8 cellular contexts compared by ENCODE assay signal in genomic region chr17:32083549-32083948, GRCh38. TPM values are rescaled to one million over a fixed set of nuclear protein-coding genes. Genes with fewer than 3 reads are reported as not detected.
A peak's percentile ranks its signal among the peaks of the same experiment; 100 is the strongest.
DNase-seq lines count a peak whose midpoint lies in the region; ATAC-seq and TF ChIP-seq lines count a peak whose summit lies in the region.
"Not testable (repeated sequence)": the region's sequence is repeated elsewhere in the genome, so short reads cannot be mapped to it uniquely, and the experiment has no call there.

No MANE protein-coding gene starts in this region.

- TF ChIP-seq CTCF in CD14-positive monocyte (IDR thresholded peaks at IDR 0.05); esophagus squamous epithelium (IDR thresholded peaks at IDR 0.05); osteoblast (IDR thresholded peaks at IDR 0.05; ENCODE audit: extremely low read depth, low read depth, low read length); thoracic aorta (IDR thresholded peaks at IDR 0.05): not testable (repeated sequence)

- not testable (repeated sequence) for H3K9me3 ChIP-seq in HUES64 (ENCODE audit: insufficient read depth, low read depth, low read length); esophagus squamous epithelium; osteoblast (ENCODE audit: low read depth, low read length); thoracic aorta

- H3K4me1 Mint-ChIP-seq in CD14-positive monocyte = peaks cover 15% of the 10 kb centered on the region

- TF ChIP-seq POLR2A in esophagus squamous epithelium (IDR thresholded peaks at IDR 0.05) = not testable (repeated sequence)

- H3K9me3 Mint-ChIP-seq in CD14-positive monocyte = not testable (repeated sequence)

- H3K4me1 ChIP-seq in HUES64 (ENCODE audit: insufficient read depth, low read length); osteoblast (ENCODE audit: insufficient read depth, low read length); thoracic aorta (ENCODE audit: control insufficient read depth in 1 of 2, low read depth in 2 of 2): not testable (repeated sequence)
- H3K4me1 ChIP-seq in esophagus squamous epithelium = peaks cover 0 to 13% (median 7%) of the 10 kb centered on the region in 3 donors

- not testable (repeated sequence) for H3K27me3 ChIP-seq in HUES64 (ENCODE audit: insufficient read depth, low read length); esophagus squamous epithelium; osteoblast (ENCODE audit: insufficient read depth, low read length); thoracic aorta (replicated peaks; ENCODE audit: insufficient read depth)

- peak overlapping the region; percentile 57 for H3K4me3 ChIP-seq in HUES64 (ENCODE audit: low read length)
- H3K4me3 ChIP-seq in esophagus squamous epithelium = peak overlapping the region; percentile 29 to 70 (median 52)
- peak overlapping the region; percentile 63 for H3K4me3 ChIP-seq in osteoblast (ENCODE audit: insufficient read depth, low read length)
- H3K4me3 ChIP-seq in thoracic aorta = peak overlapping the region; percentile 70

- H2AFZ ChIP-seq in osteoblast (ENCODE audit: low read length) = peak overlapping the region; percentile 47

- DNase-seq in CD14-positive monocyte (ENCODE audit: low spot score); esophagus squamous epithelium (lab: John Stamatoyannopoulos, UW); thoracic aorta (ENCODE audit: low spot score): not testable (repeated sequence)
- DNase-seq in astrocyte of the hippocampus (ENCODE audit: low read depth, low spot score) = peak; percentile 20
- peak; percentile 51 for DNase-seq in islet precursor cell
- DNase-seq in osteoblast (ENCODE audit: insufficient read length, low spot score, missing footprints) = peak; percentile 53

- H3K27me3 Mint-ChIP-seq in CD14-positive monocyte (ENCODE audit: low read depth in 3 of 3) = not testable (repeated sequence)

- H3K36me3 Mint-ChIP-seq in CD14-positive monocyte = not testable (repeated sequence)

- intact Hi-C loops in CD14-positive monocyte (cut with micrococcal nuclease); esophagus squamous epithelium (cut with DNase I): not testable (repeated sequence)

- H4K20me1 ChIP-seq in osteoblast (ENCODE audit: insufficient read depth, low read length) = not testable (repeated sequence)

- H3K27ac ChIP-seq in HUES64 (ENCODE audit: low read depth, low read length) (peak overlapping the region; percentile 88), esophagus squamous epithelium (peak overlapping the region in 3 of 4 donors; percentile 25 to 35 (median 34))
- not testable (repeated sequence) for H3K27ac ChIP-seq in osteoblast (ENCODE audit: low read depth, low read length); thoracic aorta

- WGBS in HUES64 = 0% methylated on average over 6 of the region's 13 CpGs
- WGBS in esophagus squamous epithelium, 2 donors = 5% methylated on average over 6 to 8 of the region's 13 CpGs

- H3K36me3 ChIP-seq in HUES64 (ENCODE audit: insufficient read depth, low read length); esophagus squamous epithelium; osteoblast (ENCODE audit: insufficient read depth, low read length); thoracic aorta: not testable (repeated sequence)

- H3K4me2 ChIP-seq in osteoblast (ENCODE audit: insufficient read depth, low read length) = peak overlapping the region; percentile 69

- H3K79me2 ChIP-seq in osteoblast (ENCODE audit: insufficient read depth, low read length) = not testable (repeated sequence)

- peak overlapping the region; percentile 66 for H3K9ac ChIP-seq in HUES64 (ENCODE audit: low read depth, low read length)

- ATAC-seq in SK-N-SH treated with all-trans-retinoic acid at 6 μM for 48 hours = peak; percentile 25
- not testable (repeated sequence) for ATAC-seq in thoracic aorta (ENCODE audit: insufficient number of reproducible peaks, low FRiP score, low read depth)

- not testable (repeated sequence) for H3K27ac Mint-ChIP-seq in CD14-positive monocyte

- H3K4me3 Mint-ChIP-seq in CD14-positive monocyte = peak overlapping the region; percentile 45 to 78

RNA-seq across cellular contexts. Expression of gene RHOT1, which starts 58.8 kb away (rescaled TPM):
- 10 to 100 TPM; 45.9 to 51.9 TPM for polyA plus RNA-seq in CD14-positive monocyte
- polyA plus RNA-seq in HUES64 (2013, experiment 1 of 2) = 26.1 TPM
- polyA plus RNA-seq in HUES64 (2013, experiment 2 of 2) = 27.4 TPM
- total RNA-seq in esophagus squamous epithelium = 10 to 100 TPM; 17.3 to 34.9 (median 21.9) TPM
- 46.0 and 47.0 TPM in 2 replicates for total RNA-seq in osteoblast
- 10 to 100 TPM; 40.1 to 47.0 TPM for total RNA-seq in thoracic aorta
